ENCODE assay signal across 1 cellular context in genomic region chr1:45543599-45544417, GRCh38.
TF ChIP-seq lines count a peak whose summit lies in the region.

No MANE protein-coding gene starts in this region.

TF ChIP-seq in GM12878, 131 proteins besides CTCF, POLR2A, EP300 and RAD21 (continues in another document):
- TF ChIP-seq MEF2B (IDR thresholded peaks at IDR 0.05; ENCODE audit: partially characterized antibody, poor library complexity, severe bottlenecking): peak; percentile 72
- peak; percentile 50 to 70 for TF ChIP-seq BHLHE40 (IDR thresholded peaks at IDR 0.05; ENCODE audit: borderline replicate concordance in 1 of 2, low read depth in 2 of 2, low read length in 1 of 2)
- no peak for TF ChIP-seq SMAD1 (IDR thresholded peaks at IDR 0.05; ENCODE audit: low read depth, partially characterized antibody)
- TF ChIP-seq ZBTB33 (IDR thresholded peaks at IDR 0.05): no peak
- no peak for TF ChIP-seq ELK1 (IDR thresholded peaks at IDR 0.05; ENCODE audit: low read depth, low read length)
- TF ChIP-seq FOS (IDR thresholded peaks at IDR 0.05; ENCODE audit: borderline replicate concordance, extremely low read depth, insufficient read length): no peak
- no peak; the same call in 1 of the 2 replicates for TF ChIP-seq CBX5 (IDR thresholded peaks at IDR 0.05; ENCODE audit: low read depth)
- TF ChIP-seq MLLT1 (IDR thresholded peaks at IDR 0.05): 0 out of 2 replicates have a peak, but pooled peaks have one; percentile 42
- peak; percentile 65 for TF ChIP-seq CUX1 (IDR thresholded peaks at IDR 0.05; ENCODE audit: insufficient replicate concordance, low read depth, low read length)
- TF ChIP-seq SIN3A (IDR thresholded peaks at IDR 0.05; ENCODE audit: low read depth, low read length): no peak
- peak; percentile 81 for TF ChIP-seq CHD2 (IDR thresholded peaks at IDR 0.05; ENCODE audit: borderline replicate concordance, low read depth, low read length)
- peak; percentile 70 for TF ChIP-seq ZNF24 (IDR thresholded peaks at IDR 0.05)
- peak; percentile 79; the same call in 1 of the 2 replicates for TF ChIP-seq TCF12 (IDR thresholded peaks at IDR 0.05; ENCODE audit: low read depth, low read length)
- TF ChIP-seq CREM (IDR thresholded peaks at IDR 0.05; ENCODE audit: low read depth): peak; percentile 93
- TF ChIP-seq IRF4 (IDR thresholded peaks at IDR 0.05; ENCODE audit: low read depth, low read length): peak; percentile 82
- TF ChIP-seq E2F8 (IDR thresholded peaks at IDR 0.05; ENCODE audit: low read depth, partially characterized antibody): no peak
- TF ChIP-seq PBX3 (IDR thresholded peaks at IDR 0.05; ENCODE audit: insufficient replicate concordance, low read depth, low read length): peak; percentile 72
- 0 out of 2 replicates have a peak, but pooled peaks have one; percentile 27 for TF ChIP-seq LARP7 (IDR thresholded peaks at IDR 0.05)
- TF ChIP-seq FOXK2 (IDR thresholded peaks at IDR 0.05): no peak
- no peak for TF ChIP-seq BCLAF1 (IDR thresholded peaks at IDR 0.05)
- no peak for TF ChIP-seq CEBPB (IDR thresholded peaks at IDR 0.05; ENCODE audit: borderline replicate concordance in 1 of 2, low read depth in 2 of 2, low read length in 2 of 2)
- TF ChIP-seq CREB1 (IDR thresholded peaks at IDR 0.05; ENCODE audit: low read depth): peak; percentile 80
- TF ChIP-seq FOXM1 (IDR thresholded peaks at IDR 0.05; ENCODE audit: low read depth, low read length): peak; percentile 95
- TF ChIP-seq SREBF2 (IDR thresholded peaks at IDR 0.05; ENCODE audit: low read length): no peak
- peak; percentile 97 for TF ChIP-seq RUNX3 (IDR thresholded peaks at IDR 0.05; ENCODE audit: low read length)
- peak; percentile 51; the same call in 1 of the 2 replicates for TF ChIP-seq HDGF (IDR thresholded peaks at IDR 0.05)
- TF ChIP-seq ZBTB4 (CRISPR knock-in tag; IDR thresholded peaks at IDR 0.05): no peak
- peak; percentile 38; the same call in 1 of the 2 replicates for TF ChIP-seq MEF2A (IDR thresholded peaks at IDR 0.05; ENCODE audit: insufficient read depth, low read depth, low read length)
- peak; percentile 49 for TF ChIP-seq SP1 (IDR thresholded peaks at IDR 0.05; ENCODE audit: low read depth, low read length)
- no peak for TF ChIP-seq STAT1 (conservative IDR thresholded peaks at IDR 0.05)
- TF ChIP-seq USF1 (IDR thresholded peaks at IDR 0.05; ENCODE audit: borderline replicate concordance, extremely low read length, insufficient read depth, low read depth, low read length): no peak
